ENCODE assay signal across 8 cellular contexts in the genomic region with DNA sequence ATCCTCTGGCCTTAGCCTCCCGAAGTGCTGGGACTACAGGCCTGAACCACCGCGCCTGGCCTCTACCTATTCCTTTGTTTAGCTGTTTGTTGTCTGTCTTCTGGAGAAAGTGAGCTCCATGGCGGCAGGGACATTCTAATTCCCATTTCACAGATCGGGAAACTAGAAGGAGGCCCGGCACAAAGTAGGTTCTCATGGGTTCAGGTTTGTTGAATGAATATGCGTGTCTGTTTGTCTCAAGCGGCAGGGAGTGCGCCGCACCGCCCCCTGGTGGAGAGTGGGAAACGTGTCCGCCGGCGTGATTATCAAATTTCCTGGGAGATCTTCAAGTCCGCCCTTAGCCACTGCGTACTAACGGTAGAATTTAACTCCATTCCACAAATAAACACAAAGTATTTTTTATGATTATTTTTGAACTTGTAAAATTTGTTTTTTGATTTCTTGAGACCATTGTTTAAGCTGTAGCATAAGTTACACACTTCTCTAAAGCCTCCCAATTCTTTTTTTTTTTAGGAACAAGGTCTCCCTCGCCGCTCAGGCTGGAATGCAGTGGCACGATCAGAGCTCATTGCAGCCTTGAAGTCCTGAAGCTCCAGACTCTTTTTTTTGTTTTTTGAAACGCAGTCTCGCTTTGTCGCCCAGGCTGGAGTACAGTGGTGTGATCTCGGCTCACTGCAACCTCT. TPM values are rescaled to one million over a fixed set of nuclear protein-coding genes. Genes with fewer than 3 reads are reported as not detected.
A peak's percentile ranks its signal among the peaks of the same experiment; 100 is the strongest.
DNase-seq lines count a peak whose midpoint lies in the region; ATAC-seq and TF ChIP-seq lines count a peak whose summit lies in the region.

No MANE protein-coding gene starts in this region.

- H3K36me3 Mint-ChIP-seq in endothelial cell (ENCODE audit: low read depth, unreplicated experiment) (peaks cover 11% of the 10 kb centered on the region), naive B cell (peaks cover 0 to 4% of the 10 kb centered on the region in 2 donors)

- TF ChIP-seq CTCF in GM12874 (IDR thresholded peaks at IDR 0.05; ENCODE audit: insufficient read depth, low read depth, low read length) (peak; percentile 87), endothelial cell (IDR thresholded peaks at IDR 0.05; ENCODE audit: unreplicated experiment) (peak; percentile 96)

- DNase-seq in A172 (ENCODE audit: low spot score) = peak; percentile 27
- peak; percentile 50 for DNase-seq in NCI-H82 treated with DMSO at 0.1 percent for 48 hours (lab: John Stamatoyannopoulos, UW; ENCODE audit: unreplicated experiment)
- DNase-seq in activated CD8-positive, alpha-beta memory T cell treated with anti-CD3 and anti-CD28 coated beads, Interleukin-2, amount 50 U/mL, for 48 hours = peak; percentile 97
- peak; percentile 78 for DNase-seq in endothelial cell (ENCODE audit: low spot score)
- DNase-seq in naive B cell = peak; percentile 66
- DNase-seq in stimulated activated naive CD8-positive, alpha-beta T cell treated with anti-CD3 and anti-CD28 coated beads, Interleukin-15, amount 100 ng/mL, for 72 hours = peak; percentile 75 to 81

- H3K4me3 Mint-ChIP-seq in endothelial cell (ENCODE audit: unreplicated experiment) (no peak overlapping the region), naive B cell (peak overlapping the region in 3 of 8 donors; percentile 3 to 39 (median 16))
- H3K4me3 Mint-ChIP-seq in stimulated activated naive CD8-positive, alpha-beta T cell treated with anti-CD3 and anti-CD28 coated beads, Interleukin-15, amount 100 ng/mL, for 72 hours = peak overlapping the region in 1 of 2 donors; percentile 37

- no peaks in the 10 kb centered on the region for H3K9me3 Mint-ChIP-seq in endothelial cell (ENCODE audit: unreplicated experiment)
- peaks cover 0 to 4% (median 0%) of the 10 kb centered on the region in 7 donors for H3K9me3 Mint-ChIP-seq in naive B cell
- no peaks in the 10 kb centered on the region for H3K9me3 Mint-ChIP-seq in stimulated activated naive CD8-positive, alpha-beta T cell treated with anti-CD3 and anti-CD28 coated beads, Interleukin-15, amount 100 ng/mL, for 72 hours

- ATAC-seq in naive B cell (ENCODE audit: low read depth in 2 of 2) = no peak
- no peak for ATAC-seq in stimulated activated naive CD8-positive, alpha-beta T cell treated with anti-CD3 and anti-CD28 coated beads, Interleukin-15, amount 100 ng/mL, for 72 hours
- ATAC-seq in GM21528 (IDR thresholded peaks at IDR 0.05; ENCODE audit: low FRiP score, unreplicated experiment) = no peak

- H3K27me3 Mint-ChIP-seq in endothelial cell (ENCODE audit: unreplicated experiment) = peaks cover 8% of the 10 kb centered on the region
- peaks cover 7 to 24% (median 16%) of the 10 kb centered on the region in 3 donors for H3K27me3 Mint-ChIP-seq in naive B cell
- no peaks in the 10 kb centered on the region for H3K27me3 Mint-ChIP-seq in stimulated activated naive CD8-positive, alpha-beta T cell treated with anti-CD3 and anti-CD28 coated beads, Interleukin-15, amount 100 ng/mL, for 72 hours

- H3K27ac Mint-ChIP-seq in endothelial cell (ENCODE audit: unreplicated experiment) = no peak overlapping the region
- peak overlapping the region in 2 of 6 donors; percentile 56 to 58 for H3K27ac Mint-ChIP-seq in naive B cell
- no peak overlapping the region for H3K27ac Mint-ChIP-seq in stimulated activated naive CD8-positive, alpha-beta T cell treated with anti-CD3 and anti-CD28 coated beads, Interleukin-15, amount 100 ng/mL, for 72 hours

- peaks cover 19% of the 10 kb centered on the region for H3K4me1 Mint-ChIP-seq in endothelial cell (ENCODE audit: unreplicated experiment)
- H3K4me1 Mint-ChIP-seq in naive B cell = peaks cover 5 to 24% (median 7%) of the 10 kb centered on the region in 3 donors
- H3K4me1 Mint-ChIP-seq in stimulated activated naive CD8-positive, alpha-beta T cell treated with anti-CD3 and anti-CD28 coated beads, Interleukin-15, amount 100 ng/mL, for 72 hours = peaks cover 13% of the 10 kb centered on the region

RNA-seq across cellular contexts. Expression of a gene that starts 8.9 kb away (rescaled TPM):
- total RNA-seq in A172 (2014; rRNA removed; shearing (Covaris generic)) = 2.6 and 3.7 TPM in 2 replicates
- total RNA-seq in endothelial cell (ENCODE audit: unreplicated experiment) = 28.0 TPM
- polyA plus RNA-seq in naive B cell (ENCODE audit: low read depth in 6 of 6) = 10 to 100 TPM in 2 of 6 donors, 1 to 10 TPM in 4; 7.8 to 13.2 (median 8.8) TPM

RNA-seq across cellular contexts. Expression of a gene that starts 16.4 kb away (rescaled TPM):
- 5.7 and 7.6 TPM in 2 replicates for total RNA-seq in A172 (2014; rRNA removed; shearing (Covaris generic))
- 18.6 TPM for total RNA-seq in endothelial cell (ENCODE audit: unreplicated experiment)
- polyA plus RNA-seq in naive B cell (ENCODE audit: low read depth in 6 of 6) = 1 to 10 TPM in 2 of 6 donors, under 1 TPM in 4; 0.32 to 1.4 (median 0.70) TPM

RNA-seq across cellular contexts. Expression of a gene that starts 27.2 kb away (rescaled TPM):
- total RNA-seq in A172 (2014; rRNA removed; shearing (Covaris generic)) = 0.19 and 0.41 TPM in 2 replicates
- 4.8 TPM for total RNA-seq in endothelial cell (ENCODE audit: unreplicated experiment)
- polyA plus RNA-seq in naive B cell (ENCODE audit: low read depth in 6 of 6) = 1 to 10 TPM; 3.9 to 7.7 (median 5.6) TPM

Comparison
In these comparisons a context has a peak if more than half of its experiments do, and no peak if none do; other contexts are left out.
1. DNase-seq: peak in every context shown above with its lines; median percentile 97 in activated CD8-positive, alpha-beta memory T cell treated with anti-CD3 and anti-CD28 coated beads, Interleukin-2, amount 50 U/mL, for 48 hours; 78 in endothelial cell; 78 in stimulated activated naive CD8-positive, alpha-beta T cell treated with anti-CD3 and anti-CD28 coated beads, Interleukin-15, amount 100 ng/mL, for 72 hours; 66 in naive B cell; 50 in NCI-H82 treated with DMSO at 0.1 percent for 48 hours; 27 in A172.